ENCODE assay signal across 12 cellular contexts in genomic region chr14:29846339-29847129, GRCh38.
DNase-seq lines count a peak whose midpoint lies in the region; ATAC-seq and TF ChIP-seq lines count a peak whose summit lies in the region.
"Had no signal": no experiment of that assay in that cellular context is flagged by ENCODE, and none has a peak within 500 bp of the region (broad histone marks: within the 10 kb centered on the region; RNA-seq: fewer than 3 reads in every experiment).

No MANE protein-coding gene starts in this region.

- DNase-seq in DMS153 (lab: John Stamatoyannopoulos, UW) (peak; percentile 59), activated B cell treated with CpG ODN at 0.5 μM for 24 hours (no peak), NCI-H2081 treated with DMSO at 0.1 percent for 48 hours (lab: John Stamatoyannopoulos, UW) (no peak), PC-9 (no peak), OCI-M1 (lab: John Stamatoyannopoulos, UW) (no peak)
- DNase-seq in activated T-cell treated with anti-CD3 and anti-CD28 coated beads, Interleukin-2, amount 50 U/mL, for 72 hours, result no peak
- DNase-seq: CD4-positive, alpha-beta T cell; naive thymus-derived CD4-positive, alpha-beta T cell; stimulated activated CD4-positive, alpha-beta T cell treated with anti-CD3 and anti-CD28 coated beads, Interleukin-4, amount 100 ng/mL, for 24 hours had no signal

- H3K27me3 Mint-ChIP-seq in activated B cell treated with CpG ODN at 0.5 μM for 24 hours, result no peaks in the 10 kb centered on the region
- no peaks in the 10 kb centered on the region for H3K27me3 Mint-ChIP-seq in activated T-cell treated with anti-CD3 and anti-CD28 coated beads, Interleukin-2, amount 50 U/mL, for 72 hours (ENCODE audit: low read depth)
- H3K27me3 Mint-ChIP-seq: CD4-positive, alpha-beta T cell; naive thymus-derived CD4-positive, alpha-beta T cell had no signal

- H3K4me3 Mint-ChIP-seq in activated B cell treated with CpG ODN at 0.5 μM for 24 hours, result no peak overlapping the region
- no peak overlapping the region for H3K4me3 Mint-ChIP-seq in activated T-cell treated with anti-CD3 and anti-CD28 coated beads, Interleukin-2, amount 50 U/mL, for 72 hours
- H3K4me3 Mint-ChIP-seq: CD4-positive, alpha-beta T cell; naive thymus-derived CD4-positive, alpha-beta T cell had no signal

- intact Hi-C loops in activated B cell treated with CpG ODN at 0.5 μM for 24 hours (cut with micrococcal nuclease) (loop anchor here (1.0 kb wide), 1 partner anchor 11 kb away; no protein-coding TSS in a partner anchor), PC-9 (cut with micrococcal nuclease; ENCODE audit: unreplicated experiment) (no loop called here)

- no peaks in the 10 kb centered on the region for H3K27me3 ChIP-seq in PC-9 (ENCODE audit: insufficient read depth, low read depth)

- no peaks in the 10 kb centered on the region for H3K9me3 ChIP-seq in PC-9 (ENCODE audit: insufficient read depth, low read depth)

- no peak overlapping the region for H2AFZ ChIP-seq in PC-9

- no peak overlapping the region for H3K4me3 ChIP-seq in PC-9

- H3K27ac ChIP-seq in PC-9, result no peak overlapping the region
- H3K27ac ChIP-seq: RWPE1 had no signal

- no peaks in the 10 kb centered on the region for H3K79me2 ChIP-seq in PC-9 (ENCODE audit: low read depth)

- H3F3A ChIP-seq in PC-9 (ENCODE audit: insufficient read depth, low read depth), result no peaks in the 10 kb centered on the region

- H3K9me3 Mint-ChIP-seq in activated B cell treated with CpG ODN at 0.5 μM for 24 hours, result peaks cover 5% of the 10 kb centered on the region
- H3K9me3 Mint-ChIP-seq in activated T-cell treated with anti-CD3 and anti-CD28 coated beads, Interleukin-2, amount 50 U/mL, for 72 hours, result peaks cover 18 to 20% of the 10 kb centered on the region in 2 donors

- no peaks in the 10 kb centered on the region for H3K36me3 ChIP-seq in PC-9 (ENCODE audit: low read depth)

- H3K9me2 ChIP-seq in PC-9 (ENCODE audit: insufficient read depth), result no peaks in the 10 kb centered on the region

- no peaks in the 10 kb centered on the region for H3K4me1 ChIP-seq in PC-9 (replicated peaks; ENCODE audit: insufficient read depth)

- ATAC-seq in GM19452 (IDR thresholded peaks at IDR 0.05; ENCODE audit: unreplicated experiment), result peak; percentile 71
- peak; percentile 65 for ATAC-seq in HG03354 (IDR thresholded peaks at IDR 0.05; ENCODE audit: poor library complexity, severe bottlenecking, unreplicated experiment)
- ATAC-seq in activated B cell treated with CpG ODN at 0.5 μM for 24 hours (ENCODE audit: low read depth), result peak; percentile 52
- no peak for ATAC-seq in activated T-cell treated with anti-CD3 and anti-CD28 coated beads, Interleukin-2, amount 50 U/mL, for 72 hours (replicated peaks in 1 of 2)
- ATAC-seq: naive thymus-derived CD4-positive, alpha-beta T cell had no signal

- H3K4me2 ChIP-seq in PC-9, result no peak overlapping the region

- no peaks in the 10 kb centered on the region for H4K20me1 ChIP-seq in PC-9 (ENCODE audit: insufficient read depth)

- no peaks in the 10 kb centered on the region for H3K36me3 Mint-ChIP-seq in activated B cell treated with CpG ODN at 0.5 μM for 24 hours (ENCODE audit: low read depth)
- H3K36me3 Mint-ChIP-seq in activated T-cell treated with anti-CD3 and anti-CD28 coated beads, Interleukin-2, amount 50 U/mL, for 72 hours (ENCODE audit: insufficient read depth in 2 of 2), result peaks cover 0 to 4% of the 10 kb centered on the region in 2 donors
- H3K36me3 Mint-ChIP-seq: naive thymus-derived CD4-positive, alpha-beta T cell had no signal

- CTCF ChIA-PET in activated B cell treated with CpG ODN at 0.5 μM for 24 hours (lab: Charles Lee) (interaction anchor here (1.4 to 1.9 kb wide), 2 partner anchors 9 to 11 kb away, joined by 4 to 5 read pairs; no protein-coding TSS in a partner anchor), PC-9 (lab: Charles Lee) (no interaction called here)

- no TSS peak for BruUV-seq in PC-9 (replicated peaks; lab: Mats Ljungman, UMichigan)

- peak overlapping the region; percentile 19 for H3K27ac Mint-ChIP-seq in activated B cell treated with CpG ODN at 0.5 μM for 24 hours
- no peak overlapping the region for H3K27ac Mint-ChIP-seq in activated T-cell treated with anti-CD3 and anti-CD28 coated beads, Interleukin-2, amount 50 U/mL, for 72 hours
- H3K27ac Mint-ChIP-seq: CD4-positive, alpha-beta T cell; naive thymus-derived CD4-positive, alpha-beta T cell had no signal

- H3K4me1 Mint-ChIP-seq in activated B cell treated with CpG ODN at 0.5 μM for 24 hours, result peaks cover 15% of the 10 kb centered on the region
- no peaks in the 10 kb centered on the region for H3K4me1 Mint-ChIP-seq in activated T-cell treated with anti-CD3 and anti-CD28 coated beads, Interleukin-2, amount 50 U/mL, for 72 hours (ENCODE audit: low read depth)
- H3K4me1 Mint-ChIP-seq: naive thymus-derived CD4-positive, alpha-beta T cell had no signal

- POLR2A ChIA-PET in activated B cell treated with CpG ODN at 0.5 μM for 24 hours (lab: Charles Lee) (interaction anchor here (0.8 to 2.0 kb wide), 2 partner anchors 12 to 47 kb away, joined by 4 to 19 read pairs; no protein-coding TSS in a partner anchor), PC-9 (lab: Charles Lee; ENCODE audit: unreplicated experiment) (no interaction called here)

- TF ChIP-seq CTCF in activated B cell treated with CpG ODN at 0.5 μM for 24 hours (IDR thresholded peaks at IDR 0.05) (no peak), PC-9 (conservative IDR thresholded peaks at IDR 0.05) (no peak)

Comparison
In these comparisons a context has a peak if more than half of its experiments do, and no peak if none do; other contexts are left out.
1. ATAC-seq: peak in GM19452 (single experiment), HG03354 (single experiment) and activated B cell treated with CpG ODN at 0.5 μM for 24 hours (single experiment); none in activated T-cell treated with anti-CD3 and anti-CD28 coated beads, Interleukin-2, amount 50 U/mL, for 72 hours (0 of 2).